Comparison of ENCODE assay signal across 17 cellular contexts in genomic region chr10:79311581-79312407, GRCh38. TPM values are rescaled to one million over a fixed set of nuclear protein-coding genes. Genes with fewer than 3 reads are reported as not detected.
DNase-seq lines count a peak whose midpoint lies in the region; ATAC-seq and TF ChIP-seq lines count a peak whose summit lies in the region.
"Had no signal": no experiment of that assay in that cellular context is flagged by ENCODE, and none has a peak within 500 bp of the region (broad histone marks: within the 10 kb centered on the region; RNA-seq: fewer than 3 reads in every experiment).

No MANE protein-coding gene starts in this region.

- no peaks in the 10 kb centered on the region for H3K9me3 Mint-ChIP-seq in activated naive CD8-positive, alpha-beta T cell treated with anti-CD3 and anti-CD28 coated beads, Interleukin-2, amount 50 U/mL, for 24 hours
- H3K9me3 Mint-ChIP-seq: nephron had no signal

- peaks cover 13% of the 10 kb centered on the region for H3K36me3 Mint-ChIP-seq in activated naive CD8-positive, alpha-beta T cell treated with anti-CD3 and anti-CD28 coated beads, Interleukin-2, amount 50 U/mL, for 24 hours (ENCODE audit: low read depth)

- H3K4me1 Mint-ChIP-seq in activated naive CD8-positive, alpha-beta T cell treated with anti-CD3 and anti-CD28 coated beads, Interleukin-2, amount 50 U/mL, for 24 hours: peaks cover 10% of the 10 kb centered on the region
- H3K4me1 Mint-ChIP-seq: nephron had no signal

- POLR2A ChIA-PET in RWPE1 (lab: Yijun Ruan, JAX; ENCODE audit: low non-redundant PET): no interaction called here

- no peak overlapping the region for H3K27ac Mint-ChIP-seq in activated naive CD8-positive, alpha-beta T cell treated with anti-CD3 and anti-CD28 coated beads, Interleukin-2, amount 50 U/mL, for 24 hours
- H3K27ac Mint-ChIP-seq: nephron had no signal

- TF ChIP-seq CTCF in RWPE1 (conservative IDR thresholded peaks at IDR 0.05; ENCODE audit: low read depth) (no peak), right lobe of liver (IDR thresholded peaks at IDR 0.05) (no peak), spleen (IDR thresholded peaks at IDR 0.05 in 8 of 11, conservative IDR thresholded peaks at IDR 0.05 in 3 of 11) (no peak), testis (IDR thresholded peaks at IDR 0.05) (no peak), brain microvascular endothelial cell (IDR thresholded peaks at IDR 0.05; ENCODE audit: low read depth, low read length, missing control alignments) (no peak)

- H3K4me1 ChIP-seq in right lobe of liver: no peaks in the 10 kb centered on the region
- H3K4me1 ChIP-seq in spleen: peaks cover 6 to 40% (median 14%) of the 10 kb centered on the region in 6 donors
- no peaks in the 10 kb centered on the region for H3K4me1 ChIP-seq in testis

- 40% methylated on average over 1 of the region's 15 CpGs for WGBS in right lobe of liver (ENCODE audit: insufficient coverage, low coverage, low lambda C conversion rate, missing lambda C conversion rate)
- 86 to 93% (median 90%) methylated on average over 10 to 15 of the region's 15 CpGs for WGBS in spleen, 5 donors
- 76 to 96% methylated on average over 8 to 15 of the region's 15 CpGs for WGBS in testis, 2 donors

- H3K27me3 Mint-ChIP-seq in activated naive CD8-positive, alpha-beta T cell treated with anti-CD3 and anti-CD28 coated beads, Interleukin-2, amount 50 U/mL, for 24 hours: no peaks in the 10 kb centered on the region

- no peak overlapping the region for H3K4me3 ChIP-seq in right lobe of liver
- H3K4me3 ChIP-seq in spleen: no peak overlapping the region
- H3K4me3 ChIP-seq in testis: no peak overlapping the region
- no peak overlapping the region for H3K4me3 ChIP-seq in brain microvascular endothelial cell (ENCODE audit: low read depth, low read length)
- H3K4me3 ChIP-seq: colonic mucosa had no signal

- CTCF ChIA-PET in RWPE1 (lab: Yijun Ruan, JAX): no interaction called here

- in situ Hi-C loops in brain microvascular endothelial cell (cut with HindIII; ENCODE audit: low pct_ligation_motif_present, low sequenced_read_pairs): no loop called here

- H3K9me3 ChIP-seq in right lobe of liver (no peaks in the 10 kb centered on the region), spleen (no peaks in the 10 kb centered on the region), testis (no peaks in the 10 kb centered on the region)
- H3K9me3 ChIP-seq: colonic mucosa had no signal

- ATAC-seq in esophagus mucosa (peak; percentile 2), right lobe of liver (no peak), GM21526 (IDR thresholded peaks at IDR 0.05; ENCODE audit: low FRiP score, unreplicated experiment) (no peak)
- no peak for ATAC-seq in activated naive CD8-positive, alpha-beta T cell treated with anti-CD3 and anti-CD28 coated beads, Interleukin-2, amount 50 U/mL, for 24 hours

- H3K4me3 Mint-ChIP-seq in activated naive CD8-positive, alpha-beta T cell treated with anti-CD3 and anti-CD28 coated beads, Interleukin-2, amount 50 U/mL, for 24 hours: no peak overlapping the region
- H3K4me3 Mint-ChIP-seq: nephron had no signal

- intact Hi-C loops in right lobe of liver (cut with DNase I): no loop called here
- intact Hi-C loops in spleen (cut with DNase I; ENCODE audit: low total_unique reads): no loop called here
- intact Hi-C loops in testis (cut with DNase I; ENCODE audit: low total_unique reads): no loop called here

- no peak for TF ChIP-seq POLR2A in right lobe of liver (IDR thresholded peaks at IDR 0.05)
- TF ChIP-seq POLR2A in spleen (IDR thresholded peaks at IDR 0.05): no peak
- no peak for TF ChIP-seq POLR2A in testis (IDR thresholded peaks at IDR 0.05)

- DNase-seq in RWPE1 (ENCODE audit: low spot score): no peak
- DNase-seq in right lobe of liver: peak in 2 of 3 donors; percentile 23 to 37
- DNase-seq in spleen: peak; percentile 68
- no peak for DNase-seq in testis
- DNase-seq in activated naive CD8-positive, alpha-beta T cell treated with anti-CD3 and anti-CD28 coated beads, Interleukin-2, amount 50 U/mL, for 24 hours: no peak
- no peak for DNase-seq in brain microvascular endothelial cell
- DNase-seq: activated CD4-positive, CD25-positive, alpha-beta regulatory T cell; activated gamma-delta T cell; COR-L47; mammary epithelial cell; NCI-H187 treated with DMSO at 0.1 percent for 48 hours; retina; SIG-M5 had no signal

- H3K27me3 ChIP-seq in right lobe of liver (no peaks in the 10 kb centered on the region), spleen (replicated peaks in 1 of 7) (no peaks in the 10 kb centered on the region), testis (no peaks in the 10 kb centered on the region), brain microvascular endothelial cell (replicated peaks) (no peaks in the 10 kb centered on the region)
- H3K27me3 ChIP-seq: colonic mucosa had no signal

- H3K36me3 ChIP-seq in right lobe of liver (peaks cover 0 to 24% (median 10%) of the 10 kb centered on the region in 4 donors), spleen (peaks cover 6 to 90% (median 78%) of the 10 kb centered on the region in 6 donors), testis (ENCODE audit: low read depth, missing control alignments) (no peaks in the 10 kb centered on the region), brain microvascular endothelial cell (replicated peaks) (peaks cover 50% of the 10 kb centered on the region)
- H3K36me3 ChIP-seq: colonic mucosa had no signal

- H3K27ac ChIP-seq in RWPE1: peak overlapping the region; percentile 44
- no peak overlapping the region for H3K27ac ChIP-seq in right lobe of liver
- peak overlapping the region in 2 of 8 donors; percentile 28 to 40 for H3K27ac ChIP-seq in spleen
- H3K27ac ChIP-seq in testis: no peak overlapping the region
- H3K27ac ChIP-seq in brain microvascular endothelial cell: no peak overlapping the region
- H3K27ac ChIP-seq: colonic mucosa had no signal

RNA-seq across cellular contexts. Expression of gene PPIF, which starts 35.5 kb away (rescaled TPM):
- total RNA-seq in esophagus mucosa: 77.8 TPM
- total RNA-seq in right lobe of liver: 100 to 1,000 TPM in 1 of 6 experiments, 10 to 100 TPM in 5; 53.7 to 106 (median 90.1) TPM
- total RNA-seq in spleen: 10 to 100 TPM; 65.0 to 99.3 (median 73.2) TPM
- polyA plus RNA-seq in spleen: 10 to 100 TPM; 29.2 to 66.9 (median 33.5) TPM
- total RNA-seq in testis: 100 to 1,000 TPM in 1 of 2 donors, 10 to 100 TPM in 1; 82.1 to 106 TPM
- 80.1 TPM for polyA plus RNA-seq in testis (ENCODE audit: insufficient read depth, low read depth, low replicate concordance)

Comparison
In these comparisons a context has a peak if more than half of its experiments do, and no peak if none do; other contexts are left out.
1. DNase-seq: peak in right lobe of liver (2 of 3) and spleen (single experiment); none in RWPE1 (single experiment), testis (single experiment), activated naive CD8-positive, alpha-beta T cell treated with anti-CD3 and anti-CD28 coated beads, Interleukin-2, amount 50 U/mL, for 24 hours (single experiment) and brain microvascular endothelial cell (single experiment).